In genomic region chr22:37749223-37749622, GRCh38 we compare ENCODE assay signal across 14 cellular contexts. TPM values are rescaled to one million over a fixed set of nuclear protein-coding genes. Genes with fewer than 3 reads are reported as not detected.
DNase-seq lines count a peak whose midpoint lies in the region; ATAC-seq and TF ChIP-seq lines count a peak whose summit lies in the region.
"Had no signal": no experiment of that assay in that cellular context is flagged by ENCODE, and none has a peak within 500 bp of the region (broad histone marks: within the 10 kb centered on the region; RNA-seq: fewer than 3 reads in every experiment).

No MANE protein-coding gene starts in this region.

- TF ChIP-seq EP300 in sigmoid colon (IDR thresholded peaks at IDR 0.05): no peak

- DNase-seq in CD4-positive, CD25-positive, alpha-beta regulatory T cell: no peak
- DNase-seq in RWPE2 (ENCODE audit: low spot score) (no peak), foreskin keratinocyte (no peak), sigmoid colon (no peak), NCI-H2081 (lab: John Stamatoyannopoulos, UW) (no peak)
- no peak for DNase-seq in stimulated activated CD4-positive, alpha-beta T cell treated with anti-CD3 and anti-CD28 coated beads, Interleukin-12 subunit alpha, Interleukin-12 subunit beta, amount 100 ng/mL, for 4 hours
- DNase-seq in CD8-positive, alpha-beta T cell: no peak
- DNase-seq: C1 segment of cervical spinal cord; naive thymus-derived CD8-positive, alpha-beta T cell; NCI-H187; stimulated activated CD4-positive, alpha-beta T cell treated with anti-CD3 and anti-CD28 coated beads, Interleukin-4, amount 100 ng/mL, for 1 hour; T-helper 17 cell had no signal

- H3K27me3 Mint-ChIP-seq in CD4-positive, CD25-positive, alpha-beta regulatory T cell: no peaks in the 10 kb centered on the region
- H3K27me3 Mint-ChIP-seq in CD8-positive, alpha-beta T cell (ENCODE audit: low read depth): no peaks in the 10 kb centered on the region
- H3K27me3 Mint-ChIP-seq: naive thymus-derived CD8-positive, alpha-beta T cell; T-helper 17 cell had no signal

- peaks cover 29% of the 10 kb centered on the region for H3K4me1 ChIP-seq in CD4-positive, CD25-positive, alpha-beta regulatory T cell (ENCODE audit: control insufficient read depth, insufficient read depth, low read length, poor library complexity, severe bottlenecking)
- H3K4me1 ChIP-seq in RWPE2 (ENCODE audit: insufficient read depth, poor library complexity, severe bottlenecking) (peaks cover 63% of the 10 kb centered on the region), foreskin keratinocyte (peaks cover 37% of the 10 kb centered on the region), sigmoid colon (peaks cover 0 to 94% (median 87%) of the 10 kb centered on the region in 4 donors)
- H3K4me1 ChIP-seq in CD8-positive, alpha-beta T cell (ENCODE audit: insufficient read depth, low read length): peaks cover 23% of the 10 kb centered on the region

- peak overlapping the region in 2 of 3 donors; percentile 36 to 47 for H3K27ac Mint-ChIP-seq in CD4-positive, CD25-positive, alpha-beta regulatory T cell
- no peak overlapping the region for H3K27ac Mint-ChIP-seq in CD8-positive, alpha-beta T cell
- H3K27ac Mint-ChIP-seq: T-helper 17 cell had no signal

- H3K9me3 Mint-ChIP-seq in CD4-positive, CD25-positive, alpha-beta regulatory T cell: no peaks in the 10 kb centered on the region
- no peaks in the 10 kb centered on the region for H3K9me3 Mint-ChIP-seq in CD8-positive, alpha-beta T cell
- H3K9me3 Mint-ChIP-seq: activated naive CD4-positive, alpha-beta T cell treated with anti-CD3 and anti-CD28 coated beads, Interleukin-2, amount 50 U/mL, for 72 hours; naive thymus-derived CD8-positive, alpha-beta T cell had no signal

- intact Hi-C loops in sigmoid colon (cut with DNase I): loop anchor here (5.0 kb wide), 1 partner anchor 58 kb away; the partner anchor contains the start of gene GCAT
- intact Hi-C loops in CD8-positive, alpha-beta T cell (cut with DNase I, micrococcal nuclease): loop anchor here in 1 of 2 experiments (5.0 to 10.0 kb wide), 3 partner anchors 96 to 203 kb away; partner anchors contain the start of genes ANKRD54, C22orf23, EIF3L and GGA1

- H3K4me3 ChIP-seq in CD4-positive, CD25-positive, alpha-beta regulatory T cell (ENCODE audit: low read depth, low read length): no peak overlapping the region
- H3K4me3 ChIP-seq in RWPE2 (ENCODE audit: severe bottlenecking): no peak overlapping the region
- no peak overlapping the region for H3K4me3 ChIP-seq in sigmoid colon
- H3K4me3 ChIP-seq in CD8-positive, alpha-beta T cell (ENCODE audit: low read depth, low read length): no peak overlapping the region

- H3K36me3 Mint-ChIP-seq in CD4-positive, CD25-positive, alpha-beta regulatory T cell: peaks cover 3% of the 10 kb centered on the region
- H3K36me3 Mint-ChIP-seq in CD8-positive, alpha-beta T cell: peaks cover 9% of the 10 kb centered on the region
- H3K36me3 Mint-ChIP-seq: activated naive CD4-positive, alpha-beta T cell treated with anti-CD3 and anti-CD28 coated beads, Interleukin-2, amount 50 U/mL, for 72 hours had no signal

- CTCF ChIA-PET in CD8-positive, alpha-beta T cell (lab: Charles Lee): interaction anchor here (1.2 kb wide), 1 partner anchor 68 kb away, joined by 3 read pairs; no protein-coding TSS in a partner anchor

- no peaks in the 10 kb centered on the region for H3K9me3 ChIP-seq in CD4-positive, CD25-positive, alpha-beta regulatory T cell (ENCODE audit: control insufficient read depth in 2 of 2, low read length in 2 of 2)
- H3K9me3 ChIP-seq in RWPE2 (ENCODE audit: severe bottlenecking): no peaks in the 10 kb centered on the region
- no peaks in the 10 kb centered on the region for H3K9me3 ChIP-seq in sigmoid colon
- no peaks in the 10 kb centered on the region for H3K9me3 ChIP-seq in CD8-positive, alpha-beta T cell (ENCODE audit: low read length)

- no peaks in the 10 kb centered on the region for H3K36me3 ChIP-seq in CD4-positive, CD25-positive, alpha-beta regulatory T cell (ENCODE audit: control insufficient read depth, insufficient read depth, low read length)
- H3K36me3 ChIP-seq in RWPE2 (ENCODE audit: low read depth) (peaks cover 16% of the 10 kb centered on the region), sigmoid colon (no peaks in the 10 kb centered on the region)
- no peaks in the 10 kb centered on the region for H3K36me3 ChIP-seq in CD8-positive, alpha-beta T cell (ENCODE audit: insufficient read depth, low read length)

- TF ChIP-seq CTCF in RWPE2 (IDR thresholded peaks at IDR 0.05; ENCODE audit: poor library complexity, severe bottlenecking): no peak
- TF ChIP-seq CTCF in foreskin keratinocyte (conservative IDR thresholded peaks at IDR 0.05): peak; percentile 17
- no peak for TF ChIP-seq CTCF in sigmoid colon (IDR thresholded peaks at IDR 0.05)
- TF ChIP-seq CTCF in CD8-positive, alpha-beta T cell (IDR thresholded peaks at IDR 0.05): no peak

- peaks cover 0 to 34% (median 20%) of the 10 kb centered on the region in 4 donors for H3K4me1 Mint-ChIP-seq in CD4-positive, CD25-positive, alpha-beta regulatory T cell
- H3K4me1 Mint-ChIP-seq in CD8-positive, alpha-beta T cell (ENCODE audit: low read depth): peaks cover 18% of the 10 kb centered on the region

- POLR2A ChIA-PET in CD8-positive, alpha-beta T cell (lab: Charles Lee): no interaction called here

- H3K27me3 ChIP-seq in CD4-positive, CD25-positive, alpha-beta regulatory T cell (ENCODE audit: control insufficient read depth, insufficient read depth, low read length): no peaks in the 10 kb centered on the region
- H3K27me3 ChIP-seq in RWPE2 (ENCODE audit: insufficient read depth, poor library complexity, severe bottlenecking): no peaks in the 10 kb centered on the region
- H3K27me3 ChIP-seq in foreskin keratinocyte: no peaks in the 10 kb centered on the region
- no peaks in the 10 kb centered on the region for H3K27me3 ChIP-seq in sigmoid colon
- no peaks in the 10 kb centered on the region for H3K27me3 ChIP-seq in CD8-positive, alpha-beta T cell (ENCODE audit: insufficient read depth, low read length)

- no peak overlapping the region for H3K27ac ChIP-seq in CD4-positive, CD25-positive, alpha-beta regulatory T cell (ENCODE audit: insufficient read depth, low read length, poor library complexity, severe bottlenecking)
- H3K27ac ChIP-seq in RWPE2 (ENCODE audit: poor library complexity, severe bottlenecking): peak overlapping the region; percentile 98
- no peak overlapping the region for H3K27ac ChIP-seq in foreskin keratinocyte
- peak overlapping the region; percentile 91 to 98 (median 98) for H3K27ac ChIP-seq in sigmoid colon
- H3K27ac ChIP-seq in CD8-positive, alpha-beta T cell (ENCODE audit: low read depth, low read length): no peak overlapping the region

- no peak for TF ChIP-seq POLR2A in sigmoid colon (IDR thresholded peaks at IDR 0.05)

- no peak overlapping the region for H3K4me3 Mint-ChIP-seq in CD4-positive, CD25-positive, alpha-beta regulatory T cell
- H3K4me3 Mint-ChIP-seq in CD8-positive, alpha-beta T cell: no peak overlapping the region
- H3K4me3 Mint-ChIP-seq: T-helper 17 cell had no signal

- no peak for ATAC-seq in CD4-positive, CD25-positive, alpha-beta regulatory T cell (ENCODE audit: low read depth in 2 of 2)
- no peak for ATAC-seq in RWPE2 (ENCODE audit: low read depth)
- no peak for ATAC-seq in foreskin keratinocyte
- ATAC-seq in CD8-positive, alpha-beta T cell: no peak
- ATAC-seq in GM21825 (IDR thresholded peaks at IDR 0.05; ENCODE audit: unreplicated experiment): no peak
- ATAC-seq: activated naive CD4-positive, alpha-beta T cell treated with anti-CD3 and anti-CD28 coated beads, Interleukin-2, amount 50 U/mL, for 72 hours; naive thymus-derived CD8-positive, alpha-beta T cell; T-helper 17 cell had no signal

- WGBS in sigmoid colon, 2 donors: 53 to 85% methylated on average over 12 of the region's 12 CpGs

RNA-seq across cellular contexts. Expression of gene TRIOBP, which starts 52.4 kb away (rescaled TPM):
- total RNA-seq in CD4-positive, CD25-positive, alpha-beta regulatory T cell: 24.8 TPM
- 10 to 100 TPM; 10.9 to 19.2 (median 13.1) TPM for polyA plus RNA-seq in CD4-positive, CD25-positive, alpha-beta regulatory T cell
- total RNA-seq in foreskin keratinocyte (35.1 and 36.7 TPM in 2 replicates), sigmoid colon (100 to 1,000 TPM in 3 of 4 donors, 10 to 100 TPM in 1; 82.8 to 140 (median 128) TPM)
- polyA plus RNA-seq in foreskin keratinocyte (23.6 and 26.8 TPM in 2 replicates), sigmoid colon (10 to 100 TPM; 51.7 to 61.5 (median 58.7) TPM)
- 1 to 10 TPM; 7.3 to 7.4 TPM for total RNA-seq in CD8-positive, alpha-beta T cell

RNA-seq across cellular contexts. Expression of gene GCAT, which starts 58.5 kb away (rescaled TPM):
- 0.72 TPM for total RNA-seq in CD4-positive, CD25-positive, alpha-beta regulatory T cell
- 1 to 10 TPM in 3 of 4 donors, under 1 TPM in 1; 0.45 to 2.0 (median 1.4) TPM for polyA plus RNA-seq in CD4-positive, CD25-positive, alpha-beta regulatory T cell
- 17.5 and 20.1 TPM in 2 replicates for total RNA-seq in foreskin keratinocyte
- 20.8 and 22.9 TPM in 2 replicates for polyA plus RNA-seq in foreskin keratinocyte
- 10 to 100 TPM in 1 of 4 donors, 1 to 10 TPM in 3; 5.1 to 14.1 (median 7.7) TPM for total RNA-seq in sigmoid colon
- polyA plus RNA-seq in sigmoid colon: 10 to 100 TPM in 2 of 3 donors, 1 to 10 TPM in 1; 6.0 to 12.3 (median 10.2) TPM
- 1 to 10 TPM; 1.3 to 1.6 TPM for total RNA-seq in CD8-positive, alpha-beta T cell

Comparison
In these comparisons a context has a peak if more than half of its experiments do, and no peak if none do; other contexts are left out.
1. H3K27ac ChIP-seq: peak in RWPE2 (single experiment) and sigmoid colon (4 of 4); none in CD4-positive, CD25-positive, alpha-beta regulatory T cell (single experiment), foreskin keratinocyte (single experiment) and CD8-positive, alpha-beta T cell (single experiment).